Comparison of ENCODE assay signal across 8 cellular contexts in genomic region chr9:71762900-71763653, GRCh38. TPM values are rescaled to one million over a fixed set of nuclear protein-coding genes. Genes with fewer than 3 reads are reported as not detected.
DNase-seq lines count a peak whose midpoint lies in the region; ATAC-seq and TF ChIP-seq lines count a peak whose summit lies in the region.

No MANE protein-coding gene starts in this region.

- intact Hi-C loops in Calu3 (cut with micrococcal nuclease; ENCODE audit: unreplicated experiment) = loop anchor here (5.0 to 10.0 kb wide), 3 partner anchors 36 to 478 kb away; no protein-coding TSS in a partner anchor

- peaks cover 69% of the 10 kb centered on the region for H3K36me3 Mint-ChIP-seq in Calu3 (ENCODE audit: insufficient read depth, unreplicated experiment)
- no peaks in the 10 kb centered on the region for H3K36me3 Mint-ChIP-seq in natural killer cell treated with Interleukin-12 subunit alpha and Interleukin-12 subunit beta and Interleukin-15 and Interleukin-18, amount 100 ng/mL, for 72 hours

- BruUV-seq in Calu3 (replicated peaks; lab: Mats Ljungman, UMichigan) = no TSS peak

- no peak for DNase-seq in Calu3
- peak; percentile 52 for DNase-seq in RPMI7951 (ENCODE audit: low read depth)
- peak; percentile 57 for DNase-seq in epithelial cell of esophagus (ENCODE audit: low read depth)
- DNase-seq in natural killer cell treated with Interleukin-12 subunit alpha and Interleukin-12 subunit beta and Interleukin-15 and Interleukin-18, amount 100 ng/mL, for 72 hours (ENCODE audit: low spot score) = no peak
- DNase-seq in NCI-H2107 treated with DMSO at 0.1 percent for 48 hours (lab: John Stamatoyannopoulos, UW; ENCODE audit: unreplicated experiment) = no peak
- no peak for DNase-seq in cerebellum (ENCODE audit: low spot score)

- no peak overlapping the region for H3K4me3 ChIP-seq in epithelial cell of esophagus (ENCODE audit: low read length)

- H3K27ac Mint-ChIP-seq in Calu3 (ENCODE audit: unreplicated experiment) = peak overlapping the region; percentile 86
- H3K27ac Mint-ChIP-seq in natural killer cell treated with Interleukin-12 subunit alpha and Interleukin-12 subunit beta and Interleukin-15 and Interleukin-18, amount 100 ng/mL, for 72 hours = peak overlapping the region; percentile 72 to 73

- H3K9me3 Mint-ChIP-seq in Calu3 (ENCODE audit: low read depth, unreplicated experiment) = no peaks in the 10 kb centered on the region
- H3K9me3 Mint-ChIP-seq in natural killer cell treated with Interleukin-12 subunit alpha and Interleukin-12 subunit beta and Interleukin-15 and Interleukin-18, amount 100 ng/mL, for 72 hours = no peaks in the 10 kb centered on the region

- peaks cover 41% of the 10 kb centered on the region for H3K4me1 Mint-ChIP-seq in Calu3 (ENCODE audit: low read depth, unreplicated experiment)
- H3K4me1 Mint-ChIP-seq in natural killer cell treated with Interleukin-12 subunit alpha and Interleukin-12 subunit beta and Interleukin-15 and Interleukin-18, amount 100 ng/mL, for 72 hours (ENCODE audit: low read depth in 2 of 2) = peaks cover 65 to 71% of the 10 kb centered on the region in 2 donors

- H3K4me3 Mint-ChIP-seq in Calu3 (ENCODE audit: low read depth, unreplicated experiment) = peak overlapping the region; percentile 97
- H3K4me3 Mint-ChIP-seq in natural killer cell treated with Interleukin-12 subunit alpha and Interleukin-12 subunit beta and Interleukin-15 and Interleukin-18, amount 100 ng/mL, for 72 hours = peak overlapping the region; percentile 66

- TF ChIP-seq CTCF in Calu3 (IDR thresholded peaks at IDR 0.05; ENCODE audit: unreplicated experiment) (no peak), epithelial cell of esophagus (IDR thresholded peaks at IDR 0.05; ENCODE audit: insufficient read depth, low read depth, low read length, missing control alignments) (no peak)

- CTCF ChIA-PET in Calu3 (lab: Charles Lee) = interaction anchor here (0.6 to 0.9 kb wide), 5 partner anchors 9 to 813 kb away, joined by 3 to 6 read pairs (median 3); no protein-coding TSS in a partner anchor

- no peak for ATAC-seq in natural killer cell treated with Interleukin-12 subunit alpha and Interleukin-12 subunit beta and Interleukin-15 and Interleukin-18, amount 100 ng/mL, for 72 hours
- no peak for ATAC-seq in activated CD4-positive, CD25-positive, alpha-beta regulatory T cell treated with anti-CD3 and anti-CD28 coated beads, Interleukin-2, amount 50 U/mL, for 24 hours
- ATAC-seq in HG02852 (IDR thresholded peaks at IDR 0.05; ENCODE audit: unreplicated experiment) = no peak

- H3K27me3 Mint-ChIP-seq in Calu3 (ENCODE audit: unreplicated experiment) = no peaks in the 10 kb centered on the region
- no peaks in the 10 kb centered on the region for H3K27me3 Mint-ChIP-seq in natural killer cell treated with Interleukin-12 subunit alpha and Interleukin-12 subunit beta and Interleukin-15 and Interleukin-18, amount 100 ng/mL, for 72 hours

RNA-seq across cellular contexts. Expression of gene CEMIP2, which starts 5.2 kb away (rescaled TPM):
- total RNA-seq in Calu3 (2022) (89.0 and 122 TPM in 2 replicates), cerebellum (43.7 TPM)
- total RNA-seq in RPMI7951 (2014; rRNA removed; shearing (Covaris generic)) = 17.2 and 26.3 TPM in 2 replicates
- 10 to 100 TPM; 39.8 to 63.7 TPM for total RNA-seq in natural killer cell treated with Interleukin-12 subunit alpha and Interleukin-12 subunit beta and Interleukin-15 and Interleukin-18, amount 100 ng/mL, for 72 hours

Comparison
In these comparisons a context has a peak if more than half of its experiments do, and no peak if none do; other contexts are left out.
1. DNase-seq: peak in RPMI7951 (single experiment) and epithelial cell of esophagus (single experiment); none in Calu3 (single experiment), natural killer cell treated with Interleukin-12 subunit alpha and Interleukin-12 subunit beta and Interleukin-15 and Interleukin-18, amount 100 ng/mL, for 72 hours (single experiment), NCI-H2107 treated with DMSO at 0.1 percent for 48 hours (single experiment) and cerebellum (single experiment).